In genomic region chr9:96567203-96567700, GRCh38 we compare ENCODE assay signal across 8 cellular contexts. TPM values are rescaled to one million over a fixed set of nuclear protein-coding genes. Genes with fewer than 3 reads are reported as not detected.
DNase-seq lines count a peak whose midpoint lies in the region; ATAC-seq and TF ChIP-seq lines count a peak whose summit lies in the region.

No MANE protein-coding gene starts in this region.

- intact Hi-C loops in A673 (cut with micrococcal nuclease; ENCODE audit: unreplicated experiment): no loop called here

- peak overlapping the region; percentile 77 for H3K4me3 ChIP-seq in A673 (ENCODE audit: low read depth, low read length, poor library complexity, severe bottlenecking)
- peak overlapping the region; percentile 66 for H3K4me3 ChIP-seq in fibroblast of villous mesenchyme (ENCODE audit: low read depth, low read length)

- peak overlapping the region; percentile 83 for H3K4me3 Mint-ChIP-seq in T-helper 2 cell treated with Interferon-gamma antibody and Interleukin-4, amounts not matched to agents 5 μg/mL and 100 μg/mL, for 36 hours
- H3K4me3 Mint-ChIP-seq in osteocyte (ENCODE audit: unreplicated experiment): peak overlapping the region; percentile 77

- BruUV-seq in A673 (replicated peaks; lab: Mats Ljungman, UMichigan): no TSS peak

- H3K36me3 Mint-ChIP-seq in T-helper 2 cell treated with Interferon-gamma antibody and Interleukin-4, amounts not matched to agents 5 μg/mL and 100 μg/mL, for 36 hours (ENCODE audit: low read depth): peaks cover 2% of the 10 kb centered on the region
- H3K36me3 Mint-ChIP-seq in osteocyte (ENCODE audit: unreplicated experiment): no peaks in the 10 kb centered on the region

- peaks cover 30% of the 10 kb centered on the region for H3K4me1 Mint-ChIP-seq in T-helper 2 cell treated with Interferon-gamma antibody and Interleukin-4, amounts not matched to agents 5 μg/mL and 100 μg/mL, for 36 hours (ENCODE audit: low read depth)
- peaks cover 19% of the 10 kb centered on the region for H3K4me1 Mint-ChIP-seq in osteocyte (ENCODE audit: unreplicated experiment)

- peaks cover 18% of the 10 kb centered on the region for H3K4me1 ChIP-seq in A673 (ENCODE audit: insufficient read depth, low read length, poor library complexity, severe bottlenecking)

- peak; percentile 43 for DNase-seq in A673 (ENCODE audit: low spot score)
- peak; percentile 13 for DNase-seq in T-helper 2 cell treated with Interferon-gamma antibody and Interleukin-4, amounts not matched to agents 5 μg/mL and 100 μg/mL, for 36 hours (ENCODE audit: low spot score)
- peak; percentile 34 for DNase-seq in fibroblast of villous mesenchyme (ENCODE audit: low read depth)
- DNase-seq in osteocyte (ENCODE audit: extremely low spot score, unreplicated experiment): no peak
- DNase-seq in NOMO-1 treated with dmso at 0.1 percent for 144 hours (lab: John Stamatoyannopoulos, UW; ENCODE audit: unreplicated experiment): no peak
- no peak for DNase-seq in H4 (ENCODE audit: low spot score)

- H3K36me3 ChIP-seq in A673 (ENCODE audit: insufficient read depth, low read length, poor library complexity, severe bottlenecking): no peaks in the 10 kb centered on the region

- H3K9me3 ChIP-seq in A673 (ENCODE audit: low read depth, low read length, poor library complexity, severe bottlenecking): no peaks in the 10 kb centered on the region

- CTCF ChIA-PET in A673 (lab: Charles Lee): interaction anchor here (0.6 kb wide), 1 partner anchor 51 kb away, joined by 4 read pairs; no protein-coding TSS in a partner anchor

- H3K9me3 Mint-ChIP-seq in T-helper 2 cell treated with Interferon-gamma antibody and Interleukin-4, amounts not matched to agents 5 μg/mL and 100 μg/mL, for 36 hours: no peaks in the 10 kb centered on the region
- no peaks in the 10 kb centered on the region for H3K9me3 Mint-ChIP-seq in osteocyte (ENCODE audit: unreplicated experiment)

- peaks cover 7% of the 10 kb centered on the region for H3K27me3 Mint-ChIP-seq in T-helper 2 cell treated with Interferon-gamma antibody and Interleukin-4, amounts not matched to agents 5 μg/mL and 100 μg/mL, for 36 hours (ENCODE audit: low read depth)
- H3K27me3 Mint-ChIP-seq in osteocyte (ENCODE audit: unreplicated experiment): no peaks in the 10 kb centered on the region

- peak overlapping the region; percentile 69 for H3K27ac Mint-ChIP-seq in T-helper 2 cell treated with Interferon-gamma antibody and Interleukin-4, amounts not matched to agents 5 μg/mL and 100 μg/mL, for 36 hours
- H3K27ac Mint-ChIP-seq in osteocyte (ENCODE audit: unreplicated experiment): peak overlapping the region; percentile 83

- POLR2A ChIA-PET in A673 (lab: Charles Lee; ENCODE audit: low non-redundant PET): no interaction called here

- TF ChIP-seq CTCF in A673 (conservative IDR thresholded peaks at IDR 0.05; ENCODE audit: low read depth, low read length) (no peak), fibroblast of villous mesenchyme (IDR thresholded peaks at IDR 0.05; ENCODE audit: insufficient read depth, low read depth, low read length) (no peak), osteocyte (IDR thresholded peaks at IDR 0.05) (no peak)

- ATAC-seq in GM18867 (IDR thresholded peaks at IDR 0.05; ENCODE audit: unreplicated experiment) (peak; percentile 44), HG03045 (IDR thresholded peaks at IDR 0.05; ENCODE audit: unreplicated experiment) (peak; percentile 56)

- H3K27ac ChIP-seq in A673 (ENCODE audit: low read depth, low read length, poor library complexity, severe bottlenecking): peak overlapping the region; percentile 69

- H3K27me3 ChIP-seq in A673 (replicated peaks; ENCODE audit: insufficient read depth, low read depth, low read length, poor library complexity): no peaks in the 10 kb centered on the region

RNA-seq across cellular contexts. Expression of gene CDC14B, which starts 52.4 kb away (rescaled TPM):
- 3.8 and 5.2 TPM in 2 replicates for total RNA-seq in A673 (2021)
- 13.2 and 26.8 TPM in 2 replicates for total RNA-seq in fibroblast of villous mesenchyme
- 16.6 and 18.6 TPM in 2 replicates for total RNA-seq in osteocyte
- total RNA-seq in H4 (2014; rRNA removed; shearing (Covaris generic)): 14.4 TPM in 2 replicates

Comparison
In these comparisons a context has a peak if more than half of its experiments do, and no peak if none do; other contexts are left out.
1. DNase-seq: peak in A673 (single experiment), T-helper 2 cell treated with Interferon-gamma antibody and Interleukin-4, amounts not matched to agents 5 μg/mL and 100 μg/mL, for 36 hours (single experiment) and fibroblast of villous mesenchyme (single experiment); none in osteocyte (single experiment), NOMO-1 treated with dmso at 0.1 percent for 144 hours (single experiment) and H4 (single experiment).